13 cellular contexts compared by ENCODE assay signal in genomic region chr22:39748877-39749276, GRCh38.
DNase-seq lines count a peak whose midpoint lies in the region; ATAC-seq and TF ChIP-seq lines count a peak whose summit lies in the region.
"Had no signal": no experiment of that assay in that cellular context is flagged by ENCODE, and none has a peak within 500 bp of the region (broad histone marks: within the 10 kb centered on the region; RNA-seq: fewer than 3 reads in every experiment).

No MANE protein-coding gene starts in this region.

- no peak overlapping the region for H3K4me3 ChIP-seq in PC-3 (ENCODE audit: low read length)
- no peak overlapping the region for H3K4me3 ChIP-seq in fibroblast of pulmonary artery (replicated peaks; ENCODE audit: low read depth, low read length)

- POLR2A ChIA-PET in PC-3 (lab: Charles Lee; ENCODE audit: unreplicated experiment), result no interaction called here
- POLR2A ChIA-PET in activated CD8-positive, alpha-beta T cell treated with anti-CD3 and anti-CD28 coated beads, Interleukin-2, amount 10 ng/mL, durations not matched to agents 7 days and 5 days (lab: Charles Lee), result interaction anchor here (0.6 to 0.9 kb wide), 2 partner anchors 10 to 118 kb away, joined by 3 read pairs; no protein-coding TSS in a partner anchor

- no peak overlapping the region for H3K4me2 ChIP-seq in PC-3 (ENCODE audit: low read length)

- H3K4me1 Mint-ChIP-seq in activated CD8-positive, alpha-beta T cell treated with anti-CD3 and anti-CD28 coated beads, Interleukin-2, amount 10 ng/mL, durations not matched to agents 7 days and 5 days (ENCODE audit: low read depth), result peaks cover 31% of the 10 kb centered on the region

- no peak overlapping the region for H3K27ac ChIP-seq in PC-3 (ENCODE audit: low read length)

- no peaks in the 10 kb centered on the region for H3K36me3 Mint-ChIP-seq in activated CD8-positive, alpha-beta T cell treated with anti-CD3 and anti-CD28 coated beads, Interleukin-2, amount 10 ng/mL, durations not matched to agents 7 days and 5 days (ENCODE audit: low read depth)

- DNase-seq in DMS53 treated with DMSO at 0.1 percent for 48 hours (lab: John Stamatoyannopoulos, UW; ENCODE audit: unreplicated experiment) (peak; percentile 68), NCI-H128 (lab: John Stamatoyannopoulos, UW; ENCODE audit: unreplicated experiment) (peak; percentile 8), PC-3 (peak; percentile 48), fibroblast of pulmonary artery (ENCODE audit: low read depth) (peak; percentile 18), T1000 (lab: John Stamatoyannopoulos, UW) (no peak), D341Med (ENCODE audit: low spot score) (no peak), GF-D8 (lab: John Stamatoyannopoulos, UW) (no peak)
- DNase-seq in activated CD8-positive, alpha-beta T cell treated with anti-CD3 and anti-CD28 coated beads, Interleukin-2, amount 10 ng/mL, durations not matched to agents 7 days and 5 days, result no peak
- DNase-seq: activated T-cell treated with anti-CD3 and anti-CD28 coated beads, Interleukin-2, amount 50 U/mL, for 1 hour; central memory CD4-positive, alpha-beta T cell; stimulated activated CD4-positive, alpha-beta T cell treated with anti-CD3 and anti-CD28 coated beads, Interleukin-2, amount 100 ng/mL, for 24 hours; stimulated activated naive CD8-positive, alpha-beta T cell treated with anti-CD3 and anti-CD28 coated beads, Interleukin-15, Interleukin-2, amounts not matched to agents 100 U/mL and 50 U/mL, for 24 hours had no signal

- peaks cover 10% of the 10 kb centered on the region for H3K27me3 Mint-ChIP-seq in activated CD8-positive, alpha-beta T cell treated with anti-CD3 and anti-CD28 coated beads, Interleukin-2, amount 10 ng/mL, durations not matched to agents 7 days and 5 days (ENCODE audit: low read depth)

- H3K4me3 Mint-ChIP-seq in activated CD8-positive, alpha-beta T cell treated with anti-CD3 and anti-CD28 coated beads, Interleukin-2, amount 10 ng/mL, durations not matched to agents 7 days and 5 days, result no peak overlapping the region

- no peaks in the 10 kb centered on the region for H3K9me2 ChIP-seq in PC-3 (replicated peaks; ENCODE audit: low read length)

- no TSS peak for BruUV-seq in PC-3 (replicated peaks; lab: Mats Ljungman, UMichigan)

- peaks cover 53% of the 10 kb centered on the region for H3K27me3 ChIP-seq in PC-3 (ENCODE audit: low read length)

- no peaks in the 10 kb centered on the region for H4K20me1 ChIP-seq in PC-3 (ENCODE audit: low read length)

- no peak overlapping the region for H2AFZ ChIP-seq in PC-3 (ENCODE audit: low read length)

- TF ChIP-seq CTCF in PC-3 (conservative IDR thresholded peaks at IDR 0.05; ENCODE audit: low read depth, low read length) (no peak), fibroblast of pulmonary artery (IDR thresholded peaks at IDR 0.05; ENCODE audit: low read length, missing control alignments) (no peak)

- H3K9me3 Mint-ChIP-seq in activated CD8-positive, alpha-beta T cell treated with anti-CD3 and anti-CD28 coated beads, Interleukin-2, amount 10 ng/mL, durations not matched to agents 7 days and 5 days (ENCODE audit: insufficient read depth), result no peaks in the 10 kb centered on the region

- H3K9me3 ChIP-seq in PC-3 (ENCODE audit: low read length), result no peaks in the 10 kb centered on the region

- H3K9ac ChIP-seq in PC-3 (ENCODE audit: low read length), result no peak overlapping the region

- CTCF ChIA-PET in PC-3 (lab: Charles Lee), result no interaction called here
- CTCF ChIA-PET in activated CD8-positive, alpha-beta T cell treated with anti-CD3 and anti-CD28 coated beads, Interleukin-2, amount 10 ng/mL, durations not matched to agents 7 days and 5 days (lab: Charles Lee), result interaction anchor here (1.0 to 3.1 kb wide), 2 partner anchors 13 to 24 kb away, joined by 4 to 9 read pairs; no protein-coding TSS in a partner anchor

- intact Hi-C loops in PC-3 (cut with micrococcal nuclease), result no loop called here

- ATAC-seq in PC-3, result peak; percentile 31; the same call in 1 of the 2 replicates
- ATAC-seq in activated CD8-positive, alpha-beta T cell treated with anti-CD3 and anti-CD28 coated beads, Interleukin-2, amount 10 ng/mL, durations not matched to agents 7 days and 5 days, result no peak
- ATAC-seq: stimulated activated naive CD8-positive, alpha-beta T cell treated with anti-CD3 and anti-CD28 coated beads, Interleukin-15, Interleukin-2, amounts not matched to agents 100 U/mL and 50 U/mL, for 24 hours had no signal

- no peak overlapping the region for H3K27ac Mint-ChIP-seq in activated CD8-positive, alpha-beta T cell treated with anti-CD3 and anti-CD28 coated beads, Interleukin-2, amount 10 ng/mL, durations not matched to agents 7 days and 5 days
- H3K27ac Mint-ChIP-seq: progenitor cell of endocrine pancreas had no signal

- H3F3A ChIP-seq in PC-3 (ENCODE audit: low read length, unreplicated experiment), result no peaks in the 10 kb centered on the region

- no peaks in the 10 kb centered on the region for H3K79me2 ChIP-seq in PC-3 (ENCODE audit: low read length)

- no peaks in the 10 kb centered on the region for H3K4me1 ChIP-seq in PC-3 (ENCODE audit: insufficient read depth, low read length)

- H3K36me3 ChIP-seq in PC-3 (ENCODE audit: low read depth, low read length), result no peaks in the 10 kb centered on the region

Comparison
In these comparisons a context has a peak if more than half of its experiments do, and no peak if none do; other contexts are left out.
1. DNase-seq: peak in DMS53 treated with DMSO at 0.1 percent for 48 hours (single experiment), NCI-H128 (single experiment), PC-3 (single experiment) and fibroblast of pulmonary artery (single experiment); none in T1000 (single experiment), D341Med (single experiment), activated CD8-positive, alpha-beta T cell treated with anti-CD3 and anti-CD28 coated beads, Interleukin-2, amount 10 ng/mL, durations not matched to agents 7 days and 5 days (single experiment) and GF-D8 (single experiment).